19 cellular contexts compared by ENCODE assay signal in genomic region chr12:27800819-27801218, GRCh38. TPM values are rescaled to one million over a fixed set of nuclear protein-coding genes. Genes with fewer than 3 reads are reported as not detected.
DNase-seq lines count a peak whose midpoint lies in the region; ATAC-seq and TF ChIP-seq lines count a peak whose summit lies in the region.
"Had no signal": no experiment of that assay in that cellular context is flagged by ENCODE, and none has a peak within 500 bp of the region (broad histone marks: within the 10 kb centered on the region; RNA-seq: fewer than 3 reads in every experiment).

No MANE protein-coding gene starts in this region.

- H3K36me3 ChIP-seq in CD4-positive, alpha-beta memory T cell (ENCODE audit: insufficient read depth, low read length), result peaks cover 10% of the 10 kb centered on the region

- peaks cover 9% of the 10 kb centered on the region for H3K4me1 ChIP-seq in CD4-positive, alpha-beta memory T cell (ENCODE audit: insufficient read depth, low read length)

- POLR2A ChIA-PET in CD4-positive, alpha-beta memory T cell (lab: Charles Lee; ENCODE audit: partially characterized antibody), result interaction anchor here (1.4 kb wide), 1 partner anchor 21 kb away, joined by 8 read pairs; the partner anchor contains the start of genes KLHL42 and MANSC4
- POLR2A ChIA-PET in activated CD8-positive, alpha-beta T cell treated with anti-CD3 and anti-CD28 coated beads for 36 hours (lab: Charles Lee), result interaction anchor here (1.1 to 1.4 kb wide), 2 partner anchors 12 to 21 kb away, joined by 3 to 5 read pairs; no protein-coding TSS in a partner anchor

- no peak overlapping the region for H3K27ac ChIP-seq in CD4-positive, alpha-beta memory T cell (ENCODE audit: low read depth, low read length)
- H3K27ac ChIP-seq in caudate nucleus (ENCODE audit: low read depth, low read length), result peak overlapping the region; percentile 2
- H3K27ac ChIP-seq: C4-2B had no signal

- CTCF ChIA-PET in CD4-positive, alpha-beta memory T cell (lab: Charles Lee; ENCODE audit: partially characterized antibody), result no interaction called here
- CTCF ChIA-PET in activated CD8-positive, alpha-beta T cell treated with anti-CD3 and anti-CD28 coated beads for 36 hours (lab: Charles Lee), result interaction anchor here (9.1 kb wide), 1 partner anchor 21 kb away, joined by 55 read pairs; no protein-coding TSS in a partner anchor

- intact Hi-C loops in CD4-positive, alpha-beta memory T cell (cut with micrococcal nuclease), result no loop called here
- intact Hi-C loops in activated CD8-positive, alpha-beta T cell treated with anti-CD3 and anti-CD28 coated beads for 36 hours (cut with micrococcal nuclease), result no loop called here

- DNase-seq in activated T-cell treated with anti-CD3 and anti-CD28 coated beads, Interleukin-2, amount 50 U/mL, for 24 hours, result no peak
- DNase-seq in activated T-cell treated with anti-CD3 and anti-CD28 coated beads, Interleukin-2, amount 50 U/mL, for 48 hours, result no peak
- no peak for DNase-seq in CD4-positive, alpha-beta memory T cell
- DNase-seq in activated CD8-positive, alpha-beta T cell treated with anti-CD3 and anti-CD28 coated beads for 36 hours, result no peak
- no peak for DNase-seq in caudate nucleus (lab: John Stamatoyannopoulos, UW)
- no peak for DNase-seq in T-helper 2 cell
- DNase-seq: Calu3, HFFc6, KBM-7, MV-4-11, NCI-H1417, NCI-H2029, NCI-H2171 treated with DMSO at 0.1 percent for 48 hours, NCI-H446 treated with DMSO at 0.1 percent for 48 hours, NCI-H774, PC-3 had no signal

- no peak overlapping the region for H3K4me3 Mint-ChIP-seq in activated T-cell treated with anti-CD3 and anti-CD28 coated beads, Interleukin-2, amount 50 U/mL, for 24 hours
- peak overlapping the region in 3 of 8 donors; percentile 2 to 21 (median 4) for H3K4me3 Mint-ChIP-seq in CD4-positive, alpha-beta memory T cell
- no peak overlapping the region for H3K4me3 Mint-ChIP-seq in activated CD8-positive, alpha-beta T cell treated with anti-CD3 and anti-CD28 coated beads for 36 hours
- H3K4me3 Mint-ChIP-seq: HFFc6 had no signal

- H3K9me3 ChIP-seq in CD4-positive, alpha-beta memory T cell (ENCODE audit: control insufficient read depth in 1 of 2, low read length in 2 of 2), result no peaks in the 10 kb centered on the region

- H3K36me3 Mint-ChIP-seq in activated T-cell treated with anti-CD3 and anti-CD28 coated beads, Interleukin-2, amount 50 U/mL, for 24 hours (ENCODE audit: low read depth), result peaks cover 50% of the 10 kb centered on the region
- peaks cover 25 to 31% of the 10 kb centered on the region in 2 donors for H3K36me3 Mint-ChIP-seq in CD4-positive, alpha-beta memory T cell
- peaks cover 28% of the 10 kb centered on the region for H3K36me3 Mint-ChIP-seq in activated CD8-positive, alpha-beta T cell treated with anti-CD3 and anti-CD28 coated beads for 36 hours (ENCODE audit: low read depth)

- peak; percentile 46 for ATAC-seq in activated CD8-positive, alpha-beta T cell treated with anti-CD3 and anti-CD28 coated beads for 36 hours
- ATAC-seq in GM19452 (IDR thresholded peaks at IDR 0.05; ENCODE audit: unreplicated experiment), result no peak
- ATAC-seq in HG03045 (IDR thresholded peaks at IDR 0.05; ENCODE audit: unreplicated experiment), result no peak

- H3K9me3 Mint-ChIP-seq in activated T-cell treated with anti-CD3 and anti-CD28 coated beads, Interleukin-2, amount 50 U/mL, for 24 hours, result no peaks in the 10 kb centered on the region
- H3K9me3 Mint-ChIP-seq in CD4-positive, alpha-beta memory T cell, result no peaks in the 10 kb centered on the region
- no peaks in the 10 kb centered on the region for H3K9me3 Mint-ChIP-seq in activated CD8-positive, alpha-beta T cell treated with anti-CD3 and anti-CD28 coated beads for 36 hours
- H3K9me3 Mint-ChIP-seq: HFFc6 had no signal

- H3K4me3 ChIP-seq in CD4-positive, alpha-beta memory T cell (ENCODE audit: low read length in 2 of 2), result no peak overlapping the region

- H3K27me3 ChIP-seq in CD4-positive, alpha-beta memory T cell (ENCODE audit: insufficient read depth, low read length), result no peaks in the 10 kb centered on the region

- no peak for TF ChIP-seq CTCF in activated CD8-positive, alpha-beta T cell treated with anti-CD3 and anti-CD28 coated beads for 36 hours (IDR thresholded peaks at IDR 0.05)

- H3K27me3 Mint-ChIP-seq in activated T-cell treated with anti-CD3 and anti-CD28 coated beads, Interleukin-2, amount 50 U/mL, for 24 hours, result peaks cover 7% of the 10 kb centered on the region
- no peaks in the 10 kb centered on the region for H3K27me3 Mint-ChIP-seq in CD4-positive, alpha-beta memory T cell
- no peaks in the 10 kb centered on the region for H3K27me3 Mint-ChIP-seq in activated CD8-positive, alpha-beta T cell treated with anti-CD3 and anti-CD28 coated beads for 36 hours

- H3K4me1 Mint-ChIP-seq in activated T-cell treated with anti-CD3 and anti-CD28 coated beads, Interleukin-2, amount 50 U/mL, for 24 hours (ENCODE audit: low read depth), result peaks cover 34% of the 10 kb centered on the region
- H3K4me1 Mint-ChIP-seq in CD4-positive, alpha-beta memory T cell, result peaks cover 9 to 30% (median 21%) of the 10 kb centered on the region in 4 donors
- H3K4me1 Mint-ChIP-seq in activated CD8-positive, alpha-beta T cell treated with anti-CD3 and anti-CD28 coated beads for 36 hours (ENCODE audit: low read depth), result peaks cover 51% of the 10 kb centered on the region

- H3K27ac Mint-ChIP-seq in activated T-cell treated with anti-CD3 and anti-CD28 coated beads, Interleukin-2, amount 50 U/mL, for 24 hours, result peak overlapping the region; percentile 63
- H3K27ac Mint-ChIP-seq in CD4-positive, alpha-beta memory T cell, result peak overlapping the region; percentile 32 to 70 (median 38)
- H3K27ac Mint-ChIP-seq in activated CD8-positive, alpha-beta T cell treated with anti-CD3 and anti-CD28 coated beads for 36 hours, result peak overlapping the region; percentile 89
- H3K27ac Mint-ChIP-seq: HFFc6 had no signal

RNA-seq across cellular contexts. Expression of gene MANSC4, which starts 20.8 kb away (rescaled TPM):
- not detected for total RNA-seq in CD4-positive, alpha-beta memory T cell
- polyA plus RNA-seq in CD4-positive, alpha-beta memory T cell, result under 1 TPM in 1 of 2 donors, not detected in 1; 0.32 TPM
- not detected for total RNA-seq in activated CD8-positive, alpha-beta T cell treated with anti-CD3 and anti-CD28 coated beads for 36 hours
- total RNA-seq: Calu3, HFFc6 had no signal

RNA-seq across cellular contexts. Expression of gene KLHL42, which starts 20.8 kb away (rescaled TPM):
- 10 to 100 TPM; 19.4 to 20.5 TPM for total RNA-seq in CD4-positive, alpha-beta memory T cell
- polyA plus RNA-seq in CD4-positive, alpha-beta memory T cell, result 10 to 100 TPM; 10.8 to 12.6 TPM
- 10 to 100 TPM; 10.2 to 11.3 TPM for total RNA-seq in activated CD8-positive, alpha-beta T cell treated with anti-CD3 and anti-CD28 coated beads for 36 hours

Comparison
In these comparisons a context has a peak if more than half of its experiments do, and no peak if none do; other contexts are left out.
1. H3K27ac Mint-ChIP-seq: peak in every context shown above with its lines; median percentile 89 in activated CD8-positive, alpha-beta T cell treated with anti-CD3 and anti-CD28 coated beads for 36 hours; 63 in activated T-cell treated with anti-CD3 and anti-CD28 coated beads, Interleukin-2, amount 50 U/mL, for 24 hours; 38 in CD4-positive, alpha-beta memory T cell.